Comparison of ENCODE assay signal across 31 cellular contexts in genomic region chrX:53992589-53992988, GRCh38.
"Had no signal": no experiment of that assay in that cellular context is flagged by ENCODE, and none has a peak within 500 bp of the region (broad histone marks: within the 10 kb centered on the region; RNA-seq: fewer than 3 reads in every experiment).

No MANE protein-coding gene starts in this region.

- H3K4me1 ChIP-seq: esophagus muscularis mucosa, heart right ventricle, pancreas, prostate gland, sigmoid colon, stomach, thyroid gland, upper lobe of left lung, vagina had no signal

- DNase-seq: activated CD4-positive, alpha-beta T cell treated with anti-CD3 and anti-CD28 coated beads, Interleukin-2, amount 50 U/mL, for 1 hour; activated CD4-positive, CD25-positive, alpha-beta regulatory T cell treated with anti-CD3 and anti-CD28 coated beads, Interleukin-2, amount 50 U/mL, for 72 hours; activated CD8-positive, alpha-beta T cell treated with anti-CD3 and anti-CD28 coated beads for 36 hours; activated effector memory CD4-positive, alpha-beta T cell treated with Interleukin-2 at 50 U/mL for 16 hours; activated naive CD4-positive, alpha-beta T cell treated with Interleukin-2 at 50 U/mL for 16 hours; activated naive CD8-positive, alpha-beta T cell treated with anti-CD3 and anti-CD28 coated beads, Interleukin-2, amount 10 ng/mL, durations not matched to agents 7 days and 5 days; activated T-cell treated with anti-CD3 and anti-CD28 coated beads, Interleukin-2, amount 50 U/mL, for 72 hours; endodermal cell; foreskin melanocyte; heart right ventricle; left cardiac atrium; left ventricle myocardium superior; naive thymus-derived CD8-positive, alpha-beta T cell; nucleus accumbens; pancreas; retina; sigmoid colon; small intestine; stimulated activated CD4-positive, alpha-beta T cell treated with anti-CD3 and anti-CD28 coated beads, Interleukin-4, amount 100 ng/mL, for 4 hours; stimulated activated CD8-positive, alpha-beta memory T cell treated with anti-CD3 and anti-CD28 coated beads, Interleukin-4, amount 100 ng/mL, for 48 hours; stimulated activated naive B cell treated with anti-CD40 and anti-IgM and Interleukin-4, amounts not matched to agents 10 μg/mL and 1 μg/mL and 100 μg/mL, for 72 hours; stomach; T-helper 2 cell; thyroid gland; upper lobe of left lung had no signal

- FAIRE-seq: pancreas had no signal

- H3K4me1 Mint-ChIP-seq: activated naive CD8-positive, alpha-beta T cell treated with anti-CD3 and anti-CD28 coated beads, Interleukin-2, amount 10 ng/mL, durations not matched to agents 7 days and 5 days; central memory CD8-positive, alpha-beta T cell; endodermal cell; naive thymus-derived CD8-positive, alpha-beta T cell; neural crest cell; stimulated activated naive B cell treated with anti-CD40 and anti-IgM and Interleukin-4, amounts not matched to agents 10 μg/mL and 1 μg/mL and 100 μg/mL, for 72 hours had no signal

- ATAC-seq: activated CD8-positive, alpha-beta T cell treated with anti-CD3 and anti-CD28 coated beads for 36 hours; activated T-cell treated with anti-CD3 and anti-CD28 coated beads, Interleukin-2, amount 50 U/mL, for 72 hours; heart right ventricle; left cardiac atrium; left ventricle myocardium superior; naive thymus-derived CD8-positive, alpha-beta T cell; pancreas; stimulated activated naive B cell treated with anti-CD40 and anti-IgM and Interleukin-4, amounts not matched to agents 10 μg/mL and 1 μg/mL and 100 μg/mL, for 72 hours had no signal

- H3K27me3 ChIP-seq: esophagus muscularis mucosa, pancreas, sigmoid colon, stomach, thyroid gland, upper lobe of left lung, vagina had no signal

- H3K9me3 Mint-ChIP-seq: activated CD8-positive, alpha-beta T cell treated with anti-CD3 and anti-CD28 coated beads for 36 hours; activated naive CD8-positive, alpha-beta T cell treated with anti-CD3 and anti-CD28 coated beads, Interleukin-2, amount 10 ng/mL, durations not matched to agents 7 days and 5 days; activated T-cell treated with anti-CD3 and anti-CD28 coated beads, Interleukin-2, amount 50 U/mL, for 72 hours; central memory CD8-positive, alpha-beta T cell; dendritic cell treated with granulocyte-macrophage colony-stimulating factor and Interleukin-4, amounts not matched to agents 40 ng/mL and 50 ng/mL, for 4 days; naive thymus-derived CD8-positive, alpha-beta T cell; stimulated activated naive B cell treated with anti-CD40 and anti-IgM and Interleukin-4, amounts not matched to agents 10 μg/mL and 1 μg/mL and 100 μg/mL, for 72 hours had no signal

- H3K4me3 Mint-ChIP-seq: activated CD8-positive, alpha-beta T cell treated with anti-CD3 and anti-CD28 coated beads for 36 hours; activated naive CD8-positive, alpha-beta T cell treated with anti-CD3 and anti-CD28 coated beads, Interleukin-2, amount 10 ng/mL, durations not matched to agents 7 days and 5 days; activated T-cell treated with anti-CD3 and anti-CD28 coated beads, Interleukin-2, amount 50 U/mL, for 72 hours; central memory CD8-positive, alpha-beta T cell; dendritic cell treated with granulocyte-macrophage colony-stimulating factor and Interleukin-4, amounts not matched to agents 40 ng/mL and 50 ng/mL, for 4 days; endodermal cell; naive thymus-derived CD8-positive, alpha-beta T cell; neural crest cell; stimulated activated naive B cell treated with anti-CD40 and anti-IgM and Interleukin-4, amounts not matched to agents 10 μg/mL and 1 μg/mL and 100 μg/mL, for 72 hours had no signal

- H3K27ac ChIP-seq: esophagus muscularis mucosa, heart right ventricle, pancreas, prostate gland, sigmoid colon, stomach, thyroid gland, upper lobe of left lung, vagina had no signal

- H3K36me3 ChIP-seq: pancreas, prostate gland had no signal

- H3K27ac Mint-ChIP-seq: activated CD8-positive, alpha-beta T cell treated with anti-CD3 and anti-CD28 coated beads for 36 hours; activated naive CD8-positive, alpha-beta T cell treated with anti-CD3 and anti-CD28 coated beads, Interleukin-2, amount 10 ng/mL, durations not matched to agents 7 days and 5 days; dendritic cell treated with granulocyte-macrophage colony-stimulating factor and Interleukin-4, amounts not matched to agents 40 ng/mL and 50 ng/mL, for 4 days; endodermal cell; naive thymus-derived CD8-positive, alpha-beta T cell; stimulated activated naive B cell treated with anti-CD40 and anti-IgM and Interleukin-4, amounts not matched to agents 10 μg/mL and 1 μg/mL and 100 μg/mL, for 72 hours had no signal

- H3K9me3 ChIP-seq: esophagus muscularis mucosa, heart right ventricle, pancreas, prostate gland, sigmoid colon, stomach, thyroid gland, upper lobe of left lung, vagina had no signal

- H3K4me3 ChIP-seq: esophagus muscularis mucosa, heart right ventricle, pancreas, prostate gland, sigmoid colon, stomach, thyroid gland, upper lobe of left lung, vagina had no signal
